7 cellular contexts compared by ENCODE assay signal in genomic region chr22:39176067-39176621, GRCh38. TPM values are rescaled to one million over a fixed set of nuclear protein-coding genes. Genes with fewer than 3 reads are reported as not detected.
DNase-seq lines count a peak whose midpoint lies in the region; ATAC-seq and TF ChIP-seq lines count a peak whose summit lies in the region.

No MANE protein-coding gene starts in this region.

- H4K5ac ChIP-seq in IMR-90 (ENCODE audit: low read depth, low read length) = peak overlapping the region; percentile 86

- H3K27ac ChIP-seq in IMR-90 (ENCODE audit: insufficient read depth, low read length) = peak overlapping the region; percentile 91
- peak overlapping the region; percentile 47 to 69 (median 55) for H3K27ac ChIP-seq in right lobe of liver
- peak overlapping the region; percentile 76 to 79 (median 78) for H3K27ac ChIP-seq in transverse colon

- H4K20me1 ChIP-seq in IMR-90 (ENCODE audit: insufficient read depth, low read length) = no peaks in the 10 kb centered on the region

- TF ChIP-seq RAD21 in IMR-90 (IDR thresholded peaks at IDR 0.05; ENCODE audit: low read length) = no peak

- BruUV-seq in IMR-90 (replicated peaks; lab: Mats Ljungman, UMichigan) = no TSS peak

- H3K14ac ChIP-seq in IMR-90 (replicated peaks; ENCODE audit: low read depth, low read length) = peak overlapping the region; percentile 96

- H4K8ac ChIP-seq in IMR-90 (ENCODE audit: low read depth in 2 of 2, low read length in 2 of 2) = peak overlapping the region; percentile 84 to 98

- H3K23ac ChIP-seq in IMR-90 (ENCODE audit: low read depth, low read length) = peak overlapping the region; percentile 97

- peak overlapping the region; percentile 100 for H3K4ac ChIP-seq in IMR-90 (ENCODE audit: low read depth, low read length)

- TF ChIP-seq CTCF in IMR-90 (conservative IDR thresholded peaks at IDR 0.05; ENCODE audit: low read depth, low read length) = no peak
- TF ChIP-seq CTCF in right lobe of liver (IDR thresholded peaks at IDR 0.05) = no peak
- TF ChIP-seq CTCF in transverse colon (IDR thresholded peaks at IDR 0.05) = no peak

- no CpG with 5 or more reads among the region's 21 CpGs for WGBS in IMR-90 (ENCODE audit: extremely low coverage in 2 of 2, insufficient read length in 1 of 2), 2 experiments
- 49% methylated on average over 3 of the region's 21 CpGs for WGBS in right lobe of liver (ENCODE audit: insufficient coverage, low coverage, low lambda C conversion rate, missing lambda C conversion rate)
- 54% methylated on average over 13 of the region's 21 CpGs; no CpG with 5 or more reads in 1 of the 2 donors for whole genome bisulfite sequencing in transverse colon (ENCODE audit: low coverage in 1 of 2), 2 donors

- POLR2A ChIA-PET in IMR-90 (lab: Charles Lee; ENCODE audit: unreplicated experiment) = no interaction called here

- H2AK5ac ChIP-seq in IMR-90 (ENCODE audit: low read depth, low read length) = peak overlapping the region; percentile 100

- H2BK120ac ChIP-seq in IMR-90 (ENCODE audit: low read depth, low read length) = peak overlapping the region; percentile 100

- no peaks in the 10 kb centered on the region for H3K36me3 ChIP-seq in IMR-90 (ENCODE audit: control insufficient read depth, insufficient read depth, low read length)
- H3K36me3 ChIP-seq in right lobe of liver = no peaks in the 10 kb centered on the region
- H3K36me3 ChIP-seq in transverse colon = no peaks in the 10 kb centered on the region

- peak overlapping the region; percentile 100 for H4K91ac ChIP-seq in IMR-90 (ENCODE audit: insufficient read depth, low read depth, low read length)

- H2BK20ac ChIP-seq in IMR-90 (ENCODE audit: low read depth, low read length) = peak overlapping the region; percentile 100

- CTCF ChIA-PET in IMR-90 (lab: Yijun Ruan, JAX) = interaction anchor here (0.9 kb wide), 1 partner anchor 122 kb away, joined by 3 read pairs; no protein-coding TSS in a partner anchor

- peak overlapping the region; percentile 87 for H3K18ac ChIP-seq in IMR-90 (ENCODE audit: low read depth, low read length)

- peak overlapping the region; percentile 13 for H3K9ac ChIP-seq in IMR-90 (ENCODE audit: low read depth, low read length)

- peak overlapping the region; percentile 99 for H2BK15ac ChIP-seq in IMR-90 (ENCODE audit: low read depth, low read length)

- peaks cover 0 to 17% of the 10 kb centered on the region in 2 experiments; a peak in 2 of 4 replicates for H3K79me1 ChIP-seq in IMR-90 (ENCODE audit: low read depth in 1 of 2, low read length in 2 of 2)

- no peak overlapping the region for H3K4me3 ChIP-seq in IMR-90 (ENCODE audit: insufficient read depth, low read depth, low read length)
- no peak overlapping the region for H3K4me3 ChIP-seq in right lobe of liver
- no peak overlapping the region for H3K4me3 ChIP-seq in transverse colon

- H3K9me3 ChIP-seq in IMR-90 (ENCODE audit: control insufficient read depth, insufficient read depth, low read length) (no peaks in the 10 kb centered on the region), right lobe of liver (no peaks in the 10 kb centered on the region), transverse colon (no peaks in the 10 kb centered on the region)

- peak; percentile 73 for ATAC-seq in IMR-90 (ENCODE audit: low read depth)
- ATAC-seq in right lobe of liver = peak; percentile 44 to 57 (median 50)
- no peak for ATAC-seq in GM18858 (IDR thresholded peaks at IDR 0.05; ENCODE audit: unreplicated experiment)

- H2BK5ac ChIP-seq in IMR-90 (ENCODE audit: low read depth, low read length, poor library complexity, severe bottlenecking) = peak overlapping the region; percentile 82

- peak overlapping the region; percentile 93 for H3K56ac ChIP-seq in IMR-90 (ENCODE audit: extremely low read depth, insufficient read depth, low read length)

- peaks cover 36% of the 10 kb centered on the region for H3K4me1 ChIP-seq in IMR-90 (ENCODE audit: control insufficient read depth, insufficient read depth, low read length)
- peaks cover 0 to 16% (median 6%) of the 10 kb centered on the region in 4 donors for H3K4me1 ChIP-seq in right lobe of liver
- peaks cover 22 to 42% (median 27%) of the 10 kb centered on the region in 4 donors for H3K4me1 ChIP-seq in transverse colon

- TF ChIP-seq EP300 in transverse colon (IDR thresholded peaks at IDR 0.05; ENCODE audit: low read depth) = peak; percentile 92

- peak overlapping the region; percentile 85 for H2AFZ ChIP-seq in IMR-90 (replicated peaks; ENCODE audit: low read length, poor library complexity)

- peaks cover 35% of the 10 kb centered on the region for H3K9me1 ChIP-seq in IMR-90 (ENCODE audit: insufficient read depth, low read length)

- peak; percentile 58 for DNase-seq in IMR-90
- peak; percentile 92 for DNase-seq in dermis blood vessel endothelial cell
- peak; percentile 65 to 72 (median 71) for DNase-seq in right lobe of liver
- DNase-seq in transverse colon = peak; percentile 57
- no peak for DNase-seq in DMS79 treated with DMSO at 0.1 percent for 48 hours (lab: John Stamatoyannopoulos, UW)
- no peak for DNase-seq in NCI-H2029 treated with DMSO at 0.1 percent for 48 hours (lab: John Stamatoyannopoulos, UW)

- in situ Hi-C loops in IMR-90 (cut with MboI; ENCODE audit: low sequenced_read_pairs) = no loop called here
- in situ Hi-C loops in transverse colon (cut with MboI; ENCODE audit: low pct_ligation_motif_present in 1 of 4, low pct_unique_long_range_greater_than_20kb in 1 of 4, low sequenced_read_pairs in 3 of 4) = loop anchor here in 3 of 4 donors (5.0 to 10.0 kb wide), 3 partner anchors 129 to 139 kb away; partner anchors contain the start of gene RPL3 (in 1 of the 3)

- intact Hi-C loops in IMR-90 (cut with micrococcal nuclease) = loop anchor here (10.0 kb wide), 1 partner anchor 319 kb away; no protein-coding TSS in a partner anchor
- intact Hi-C loops in right lobe of liver (cut with DNase I) = no loop called here
- intact Hi-C loops in transverse colon (cut with DNase I; ENCODE audit: low total_unique reads) = loop anchor here (10.0 kb wide), 1 partner anchor 349 kb away; the partner anchor contains the start of gene ATF4

- dilution Hi-C loops in IMR-90 (cut with HindIII; ENCODE audit: low sequenced_read_pairs, unreplicated experiment) = no loop called here

- H2AK9ac ChIP-seq in IMR-90 (replicated peaks; ENCODE audit: low read depth, low read length, poor library complexity) = peak overlapping the region; percentile 94

- H3K27me3 ChIP-seq in IMR-90 (ENCODE audit: control insufficient read depth, insufficient read depth, low read length) (no peaks in the 10 kb centered on the region), right lobe of liver (no peaks in the 10 kb centered on the region), transverse colon (peaks cover 6% of the 10 kb centered on the region)

- TF ChIP-seq POLR2A in IMR-90 (IDR thresholded peaks at IDR 0.05; ENCODE audit: low read depth, low read length) (no peak), right lobe of liver (IDR thresholded peaks at IDR 0.05) (no peak), transverse colon (IDR thresholded peaks at IDR 0.05) (no peak)

- H3K4me2 ChIP-seq in IMR-90 (ENCODE audit: low read depth, low read length) = peak overlapping the region; percentile 45

TF ChIP-seq in IMR-90, 13 proteins besides CTCF, POLR2A, EP300 and RAD21:
- TF ChIP-seq CHD1 (IDR thresholded peaks at IDR 0.05; ENCODE audit: low read depth, low read length) = no peak
- TF ChIP-seq MAZ (IDR thresholded peaks at IDR 0.05; ENCODE audit: borderline replicate concordance, low read depth, low read length) = peak; percentile 88; the same call in 1 of the 2 replicates
TF ChIP-seq in IMR-90: peak in this region for 1.

RNA-seq across cellular contexts. Expression of gene CBX7, which starts 23.7 kb away (rescaled TPM):
- 0.56 and 0.90 TPM in 2 replicates for total RNA-seq in IMR-90 (2012; rRNA removed)
- 3.4 and 3.6 TPM in 2 replicates for polyA plus RNA-seq in IMR-90 (2012; rRNA removed)
- 1.9 and 2.8 TPM in 2 replicates for polyA plus RNA-seq in IMR-90 (2012; cell fraction: cytosol; rRNA removed)
- polyA plus RNA-seq in IMR-90 (2012; cell fraction: nucleus; rRNA removed; ENCODE audit: low replicate concordance) = 13.5 and 15.7 TPM in 2 replicates
- total RNA-seq in dermis blood vessel endothelial cell = 6.4 and 9.5 TPM in 2 replicates
- 10 to 100 TPM in 5 of 6 experiments, 1 to 10 TPM in 1; 8.0 to 14.5 (median 12.9) TPM for total RNA-seq in right lobe of liver
- total RNA-seq in transverse colon = 100 to 1,000 TPM in 1 of 4 donors, 10 to 100 TPM in 3; 15.3 to 129 (median 58.4) TPM

Comparison
In these comparisons a context has a peak if more than half of its experiments do, and no peak if none do; other contexts are left out.
1. DNase-seq: peak in IMR-90 (single experiment), dermis blood vessel endothelial cell (single experiment), right lobe of liver (3 of 3) and transverse colon (single experiment); none in DMS79 treated with DMSO at 0.1 percent for 48 hours (single experiment) and NCI-H2029 treated with DMSO at 0.1 percent for 48 hours (single experiment).
2. intact Hi-C loops: an anchor here in IMR-90 (10.0 kb wide) and transverse colon (10.0 kb wide); none called in right lobe of liver.
3. Peak in every context shown above with its lines, with median percentiles within 50 percentile points of each other: H3K27ac ChIP-seq.